26 cellular contexts compared by ENCODE assay signal in the genomic region with DNA sequence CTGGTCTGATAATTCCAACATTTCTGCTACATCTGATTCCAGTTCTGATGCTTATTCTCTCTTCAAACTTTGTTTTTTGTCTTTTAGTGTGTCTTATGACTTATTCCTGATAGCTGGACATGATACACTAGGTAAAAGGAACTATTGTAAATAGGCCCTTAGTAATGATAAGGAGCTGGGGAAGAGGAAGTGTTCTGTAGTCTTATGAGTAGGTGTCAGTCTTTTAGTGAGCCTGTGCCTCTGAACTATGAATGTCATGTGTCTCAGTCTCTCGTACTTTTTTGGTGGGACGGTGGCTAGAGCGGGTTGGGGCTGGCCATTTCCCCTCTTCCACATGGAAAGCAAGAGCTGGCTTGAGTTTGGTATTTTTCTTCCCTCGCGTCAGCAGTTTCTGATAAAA.
"Had no signal": no experiment of that assay in that cellular context is flagged by ENCODE, and none has a peak within 500 bp of the region (broad histone marks: within the 10 kb centered on the region; RNA-seq: fewer than 3 reads in every experiment).

No MANE protein-coding gene starts in this region.

- H3K4me1 Mint-ChIP-seq: activated T-helper 17 cell treated with anti-CD3 and anti-CD28 coated beads, Interleukin-2, amount 50 U/mL, for 72 hours; brain had no signal

- DNase-seq: activated B cell treated with CpG ODN at 0.5 μM for 24 hours; activated CD4-positive, alpha-beta T cell treated with anti-CD3 and anti-CD28 coated beads for 1 hour; activated CD4-positive, alpha-beta T cell treated with anti-CD3 and anti-CD28 coated beads, Interleukin-2, amount 50 U/mL, for 48 hours; activated CD8-positive, alpha-beta memory T cell treated with anti-CD3 and anti-CD28 coated beads for 24 hours; activated gamma-delta T cell; activated naive CD4-positive, alpha-beta T cell treated with anti-CD3 and anti-CD28 coated beads for 36 hours; activated T-cell treated with anti-CD3 and anti-CD28 coated beads, Interleukin-2, amount 50 U/mL, for 4 hours; amygdala; Karpas-422; MM.1S; NCI-H1092 treated with DMSO at 0.1 percent for 48 hours; NCI-H1417 treated with DMSO at 0.1 percent for 48 hours; NCI-H1694 treated with DMSO at 0.1 percent for 48 hours; NCI-H2029 treated with DMSO at 0.1 percent for 48 hours; NCI-H510A treated with DMSO at 0.1 percent for 48 hours; NCI-H69; RPMI8226; T-cell; T-helper 2 cell; T1000 had no signal

- H3K9me3 Mint-ChIP-seq: activated B cell treated with CpG ODN at 0.5 μM for 24 hours; activated CD4-positive, alpha-beta T cell treated with anti-CD3 and anti-CD28 coated beads, Interleukin-2, amount 10 ng/mL, durations not matched to agents 24 days and 14 days; activated naive CD4-positive, alpha-beta T cell treated with anti-CD3 and anti-CD28 coated beads for 36 hours; activated T-cell treated with anti-CD3 and anti-CD28 coated beads, Interleukin-2, amount 50 U/mL, for 4 hours; activated T-helper 17 cell treated with anti-CD3 and anti-CD28 coated beads, Interleukin-2, amount 50 U/mL, for 72 hours; central memory CD8-positive, alpha-beta T cell; T-cell had no signal

- H3K4me3 ChIP-seq: K562 had no signal

- H3K27me3 Mint-ChIP-seq: activated B cell treated with CpG ODN at 0.5 μM for 24 hours; activated CD4-positive, alpha-beta T cell treated with anti-CD3 and anti-CD28 coated beads, Interleukin-2, amount 10 ng/mL, durations not matched to agents 24 days and 14 days; activated naive CD8-positive, alpha-beta T cell; activated T-helper 17 cell treated with anti-CD3 and anti-CD28 coated beads, Interleukin-2, amount 50 U/mL, for 72 hours; brain; central memory CD8-positive, alpha-beta T cell; T-cell had no signal

- H3K4me3 Mint-ChIP-seq: activated B cell treated with CpG ODN at 0.5 μM for 24 hours; activated CD4-positive, alpha-beta T cell treated with anti-CD3 and anti-CD28 coated beads, Interleukin-2, amount 10 ng/mL, durations not matched to agents 24 days and 14 days; activated naive CD4-positive, alpha-beta T cell treated with anti-CD3 and anti-CD28 coated beads for 36 hours; activated naive CD8-positive, alpha-beta T cell; activated T-cell treated with anti-CD3 and anti-CD28 coated beads, Interleukin-2, amount 50 U/mL, for 4 hours; activated T-helper 17 cell treated with anti-CD3 and anti-CD28 coated beads, Interleukin-2, amount 50 U/mL, for 72 hours; brain; central memory CD8-positive, alpha-beta T cell; T-cell had no signal

- H3K27ac Mint-ChIP-seq: activated B cell treated with CpG ODN at 0.5 μM for 24 hours; activated CD4-positive, alpha-beta T cell treated with anti-CD3 and anti-CD28 coated beads, Interleukin-2, amount 10 ng/mL, durations not matched to agents 24 days and 14 days; activated naive CD4-positive, alpha-beta T cell treated with anti-CD3 and anti-CD28 coated beads for 36 hours; activated naive CD8-positive, alpha-beta T cell; activated T-helper 17 cell treated with anti-CD3 and anti-CD28 coated beads, Interleukin-2, amount 50 U/mL, for 72 hours; brain; T-cell had no signal
